ENCODE assay signal across 13 cellular contexts in genomic region chr7:116805100-116805544, GRCh38. TPM values are rescaled to one million over a fixed set of nuclear protein-coding genes. Genes with fewer than 3 reads are reported as not detected.
DNase-seq lines count a peak whose midpoint lies in the region; ATAC-seq, FAIRE-seq and TF ChIP-seq lines count a peak whose summit lies in the region.
"Had no signal": no experiment of that assay in that cellular context is flagged by ENCODE, and none has a peak within 500 bp of the region (broad histone marks: within the 10 kb centered on the region; RNA-seq: fewer than 3 reads in every experiment).

No MANE protein-coding gene starts in this region.

- POLR2A ChIA-PET in activated CD4-positive, alpha-beta memory T cell treated with anti-CD3 and anti-CD28 coated beads for 36 hours (lab: Charles Lee): no interaction called here
- POLR2A ChIA-PET in GM10248 (lab: Yijun Ruan, JAX): no interaction called here

- TF ChIP-seq CTCF in bronchial epithelial cell (IDR thresholded peaks at IDR 0.05; ENCODE audit: insufficient read depth, low read length, severe bottlenecking) (no peak), right lobe of liver (IDR thresholded peaks at IDR 0.05) (no peak), GM10248 (IDR thresholded peaks at IDR 0.05; ENCODE audit: control extremely low read depth, extremely low read depth, low read depth, missing control alignments) (no peak), endodermal cell (conservative IDR thresholded peaks at IDR 0.05) (no peak)

- H3K4me3 Mint-ChIP-seq in activated CD4-positive, alpha-beta memory T cell treated with anti-CD3 and anti-CD28 coated beads for 36 hours: no peak overlapping the region
- no peak overlapping the region for H3K4me3 Mint-ChIP-seq in endodermal cell
- H3K4me3 Mint-ChIP-seq: CD8-positive, alpha-beta T cell had no signal

- no peak for FAIRE-seq in bronchial epithelial cell (lab: Jason Lieb, UNC)

- no peak overlapping the region for H3K27ac Mint-ChIP-seq in activated CD4-positive, alpha-beta memory T cell treated with anti-CD3 and anti-CD28 coated beads for 36 hours
- H3K27ac Mint-ChIP-seq in endodermal cell: no peak overlapping the region
- H3K27ac Mint-ChIP-seq: CD8-positive, alpha-beta T cell had no signal

- WGBS in right lobe of liver (ENCODE audit: insufficient coverage, low coverage, low lambda C conversion rate, missing lambda C conversion rate): 22% methylated on average over 6 of the region's 7 CpGs
- WGBS in endodermal cell (ENCODE audit: insufficient coverage in 1 of 2, insufficient read length in 1 of 2), 2 experiments: 92 to 94% methylated on average over 6 to 7 of the region's 7 CpGs

- H3K4me1 ChIP-seq in right lobe of liver: peaks cover 0 to 62% (median 19%) of the 10 kb centered on the region in 4 donors
- H3K4me1 ChIP-seq in endodermal cell (ENCODE audit: control insufficient read depth, insufficient read depth, low read length): peaks cover 4% of the 10 kb centered on the region

- no peaks in the 10 kb centered on the region for H3K36me3 Mint-ChIP-seq in activated CD4-positive, alpha-beta memory T cell treated with anti-CD3 and anti-CD28 coated beads for 36 hours
- H3K36me3 Mint-ChIP-seq in endodermal cell (ENCODE audit: low read depth): no peaks in the 10 kb centered on the region
- H3K36me3 Mint-ChIP-seq: CD8-positive, alpha-beta T cell had no signal

- H3K27me3 ChIP-seq in bronchial epithelial cell (ENCODE audit: control insufficient read depth, insufficient read depth, low read length) (no peaks in the 10 kb centered on the region), right lobe of liver (no peaks in the 10 kb centered on the region), endodermal cell (ENCODE audit: control insufficient read depth, insufficient read depth, low read length, poor library complexity, severe bottlenecking) (no peaks in the 10 kb centered on the region)
- H3K27me3 ChIP-seq: SJSA1 had no signal

- H3K4me3 ChIP-seq in bronchial epithelial cell (ENCODE audit: low read depth, low read length): no peak overlapping the region
- no peak overlapping the region for H3K4me3 ChIP-seq in right lobe of liver
- H3K4me3 ChIP-seq in endodermal cell (ENCODE audit: low read length): no peak overlapping the region
- H3K4me3 ChIP-seq: SJSA1 had no signal

- peaks cover 14% of the 10 kb centered on the region for H3K27me3 Mint-ChIP-seq in activated CD4-positive, alpha-beta memory T cell treated with anti-CD3 and anti-CD28 coated beads for 36 hours
- no peaks in the 10 kb centered on the region for H3K27me3 Mint-ChIP-seq in endodermal cell (ENCODE audit: insufficient read depth)

- CTCF ChIA-PET in activated CD4-positive, alpha-beta memory T cell treated with anti-CD3 and anti-CD28 coated beads for 36 hours (lab: Charles Lee): interaction anchor here (1.2 to 7.2 kb wide), 3 partner anchors 214 to 223 kb away, joined by 3 to 76 read pairs (median 13); no protein-coding TSS in a partner anchor
- CTCF ChIA-PET in GM10248 (lab: Yijun Ruan, JAX): interaction anchor here (0.9 to 2.4 kb wide), 3 partner anchors 12 to 213 kb away, joined by 3 to 7 read pairs (median 4); no protein-coding TSS in a partner anchor

- H3K9me3 Mint-ChIP-seq in activated CD4-positive, alpha-beta memory T cell treated with anti-CD3 and anti-CD28 coated beads for 36 hours: no peaks in the 10 kb centered on the region
- H3K9me3 Mint-ChIP-seq in endodermal cell: no peaks in the 10 kb centered on the region
- H3K9me3 Mint-ChIP-seq: CD8-positive, alpha-beta T cell had no signal

- H3K4me1 Mint-ChIP-seq in activated CD4-positive, alpha-beta memory T cell treated with anti-CD3 and anti-CD28 coated beads for 36 hours (ENCODE audit: low read depth): peaks cover 16% of the 10 kb centered on the region
- peaks cover 12% of the 10 kb centered on the region for H3K4me1 Mint-ChIP-seq in endodermal cell

- ATAC-seq in right lobe of liver (peak; percentile 62 to 71 (median 66)), GM19351 (IDR thresholded peaks at IDR 0.05; ENCODE audit: unreplicated experiment) (no peak)
- ATAC-seq: CD8-positive, alpha-beta T cell had no signal

- no peak for TF ChIP-seq POLR2A in right lobe of liver (IDR thresholded peaks at IDR 0.05)

- H3K9ac ChIP-seq in endodermal cell (ENCODE audit: extremely low read depth, low read length, poor library complexity, severe bottlenecking): no peak overlapping the region

- DNase-seq in AG08396 (ENCODE audit: low spot score) (peak; percentile 21), M059J (ENCODE audit: low read depth) (peak; percentile 59), bronchial epithelial cell (ENCODE audit: low read depth) (peak; percentile 41), right lobe of liver (peak in 1 of 3 donors; percentile 58), GM10248 (ENCODE audit: extremely low spot score) (no peak), endodermal cell (no peak)
- no peak for DNase-seq in activated CD4-positive, alpha-beta memory T cell treated with anti-CD3 and anti-CD28 coated beads for 36 hours
- DNase-seq: activated CD8-positive, alpha-beta memory T cell treated with anti-CD3 and anti-CD28 coated beads for 24 hours; CD8-positive, alpha-beta T cell; NCI-H146; stimulated activated CD4-positive, alpha-beta T cell treated with anti-CD3 and anti-CD28 coated beads, Interleukin-1b, Interleukin-23, amount 100 ng/mL, for 48 hours had no signal

- intact Hi-C loops in right lobe of liver (cut with DNase I): loop anchor here (10.0 kb wide), 3 partner anchors 130 to 630 kb away; partner anchors contain the start of gene MET (in 2 of the 2)
- intact Hi-C loops in activated CD4-positive, alpha-beta memory T cell treated with anti-CD3 and anti-CD28 coated beads for 36 hours (cut with micrococcal nuclease): loop anchor here (10.0 kb wide), 1 partner anchor 280 kb away; the partner anchor contains the start of gene CAV1

- H3K36me3 ChIP-seq in bronchial epithelial cell (ENCODE audit: control insufficient read depth, insufficient read depth, low read length) (no peaks in the 10 kb centered on the region), right lobe of liver (no peaks in the 10 kb centered on the region), endodermal cell (ENCODE audit: control insufficient read depth, insufficient read depth, low read length) (no peaks in the 10 kb centered on the region)
- H3K36me3 ChIP-seq: SJSA1 had no signal

- H3K9me3 ChIP-seq in right lobe of liver: no peaks in the 10 kb centered on the region
- H3K9me3 ChIP-seq in endodermal cell (ENCODE audit: control insufficient read depth, low read length): no peaks in the 10 kb centered on the region
- H3K9me3 ChIP-seq: SJSA1 had no signal

- H3K27ac ChIP-seq in right lobe of liver (peak overlapping the region; percentile 25 to 75 (median 71)), endodermal cell (ENCODE audit: low read depth, low read length) (no peak overlapping the region)
- H3K27ac ChIP-seq: SJSA1 had no signal

RNA-seq across cellular contexts. Expression of gene CAPZA2, which starts 57.3 kb away (rescaled TPM):
- 126 and 214 TPM in 2 replicates for total RNA-seq in M059J (2014; rRNA removed; shearing (Covaris generic))
- total RNA-seq in bronchial epithelial cell: 88.2 and 92.8 TPM in 2 replicates
- 100 to 1,000 TPM in 3 of 6 experiments, 10 to 100 TPM in 3; 48.8 to 114 (median 89.8) TPM for total RNA-seq in right lobe of liver
- total RNA-seq in activated CD4-positive, alpha-beta memory T cell treated with anti-CD3 and anti-CD28 coated beads for 36 hours: 100 to 1,000 TPM; 163 to 176 TPM
- total RNA-seq in endodermal cell: 100 to 1,000 TPM; 127 to 133 TPM
- polyA plus RNA-seq in endodermal cell (2013, experiment 1 of 2): 88.2 TPM
- 92.9 TPM for polyA plus RNA-seq in endodermal cell (2013, experiment 2 of 2)

Comparison
In these comparisons a context has a peak if more than half of its experiments do, and no peak if none do; other contexts are left out.
1. DNase-seq: peak in AG08396 (single experiment), M059J (single experiment) and bronchial epithelial cell (single experiment); none in activated CD4-positive, alpha-beta memory T cell treated with anti-CD3 and anti-CD28 coated beads for 36 hours (single experiment), GM10248 (single experiment) and endodermal cell (single experiment).